9 cellular contexts compared by ENCODE assay signal in the genomic region with DNA sequence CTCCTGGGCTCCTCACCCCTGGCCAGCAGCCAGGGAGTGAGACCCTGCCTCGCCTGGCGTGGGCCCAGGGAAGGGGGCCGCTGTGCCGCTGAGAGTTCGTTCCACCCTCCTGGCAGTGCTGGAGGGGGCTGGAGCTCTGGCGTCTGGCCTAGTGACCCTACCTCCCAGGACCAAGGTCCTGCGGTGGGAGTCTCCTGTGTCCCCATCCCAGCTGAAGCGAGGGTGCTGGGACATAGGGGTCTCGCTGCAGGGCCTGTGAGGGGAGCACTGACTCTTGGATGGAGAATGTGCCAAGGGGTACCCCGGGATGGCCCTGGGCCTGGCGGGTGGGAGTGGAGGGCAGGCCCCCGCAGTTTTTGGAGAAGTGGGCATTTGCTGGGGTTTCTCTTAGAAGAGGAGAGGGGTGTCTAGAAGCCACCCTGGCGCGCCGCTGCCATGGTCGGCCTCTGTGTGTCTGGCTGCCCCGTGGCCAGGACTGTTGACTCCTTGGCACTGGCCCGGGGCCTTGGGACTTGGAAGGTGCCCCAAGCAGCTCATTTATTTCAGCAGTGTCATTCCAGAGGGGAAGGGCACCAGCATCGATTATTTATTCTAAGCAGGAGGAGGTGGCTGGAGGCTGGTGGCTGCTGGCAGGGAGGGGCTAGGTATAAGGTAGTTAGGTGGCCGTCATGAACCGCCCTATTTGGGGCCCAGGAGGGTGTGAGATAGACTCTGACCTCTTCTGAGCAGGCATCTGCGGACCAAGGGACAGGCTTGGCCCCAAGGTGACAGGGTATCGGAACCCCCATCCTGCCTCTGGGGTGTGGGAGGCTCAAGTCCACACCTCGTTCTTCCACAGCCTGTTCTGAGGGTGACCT. TPM values are rescaled to one million over a fixed set of nuclear protein-coding genes. Genes with fewer than 3 reads are reported as not detected.
DNase-seq lines count a peak whose midpoint lies in the region; ATAC-seq and TF ChIP-seq lines count a peak whose summit lies in the region.
"Had no signal": no experiment of that assay in that cellular context is flagged by ENCODE, and none has a peak within 500 bp of the region (broad histone marks: within the 10 kb centered on the region; RNA-seq: fewer than 3 reads in every experiment).

No MANE protein-coding gene starts in this region.

- H4K20me1 ChIP-seq in KMS-11 (ENCODE audit: insufficient read depth): no peaks in the 10 kb centered on the region

- no peaks in the 10 kb centered on the region for H3K79me2 ChIP-seq in KMS-11 (ENCODE audit: insufficient read depth, low read depth)

- H3K27ac ChIP-seq in 22Rv1 (peak overlapping the region; percentile 66), KMS-11 (no peak overlapping the region)

- peak; percentile 62 for ATAC-seq in mucosa of descending colon
- ATAC-seq in GM21390 (IDR thresholded peaks at IDR 0.05; ENCODE audit: unreplicated experiment): no peak

- H2AFZ ChIP-seq in KMS-11 (ENCODE audit: low read depth): no peak overlapping the region

- H3K4me1 ChIP-seq in KMS-11 (ENCODE audit: low read depth, poor library complexity, severe bottlenecking) (no peaks in the 10 kb centered on the region), mucosa of descending colon (ENCODE audit: low read depth) (peaks cover 24% of the 10 kb centered on the region)

- no peaks in the 10 kb centered on the region for H3K27me3 ChIP-seq in KMS-11 (ENCODE audit: insufficient read depth, low read depth)

- intact Hi-C loops in mucosa of descending colon (cut with DNase I, micrococcal nuclease): loop anchor here in 1 of 2 donors (10.0 kb wide), 1 partner anchor 90 kb away; no protein-coding TSS in a partner anchor

- H3K4me2 ChIP-seq in KMS-11: peak overlapping the region; percentile 49; the same call in 1 of the 2 replicates

- H3K9me3 ChIP-seq in mucosa of descending colon: no peaks in the 10 kb centered on the region

- DNase-seq in ecto neural progenitor cell (ENCODE audit: low spot score) (peak; percentile 61), mucosa of descending colon (peak; percentile 49 to 79 (median 64)), GM20000 (ENCODE audit: low spot score) (no peak), NCI-H1436 (lab: John Stamatoyannopoulos, UW) (no peak), NCI-H345 (lab: John Stamatoyannopoulos, UW) (no peak)
- DNase-seq: stimulated activated CD4-positive, alpha-beta T cell treated with anti-CD3 and anti-CD28 coated beads, Interleukin-2, amount 100 ng/mL, for 48 hours had no signal

- TF ChIP-seq CTCF in 22Rv1 (IDR thresholded peaks at IDR 0.05) (no peak), KMS-11 (conservative IDR thresholded peaks at IDR 0.05; ENCODE audit: low read depth, low read length) (no peak), mucosa of descending colon (IDR thresholded peaks at IDR 0.05) (no peak), GM20000 (IDR thresholded peaks at IDR 0.05; ENCODE audit: extremely low read depth, missing control alignments) (no peak)

- H3K4me3 ChIP-seq in KMS-11 (IDR thresholded peaks at IDR 0.05; ENCODE audit: insufficient read depth, low read depth, low read length) (no peak overlapping the region), mucosa of descending colon (no peak overlapping the region)

- no peak overlapping the region; the same call in 1 of the 2 replicates for H3K9ac ChIP-seq in KMS-11

- H3K36me3 ChIP-seq in KMS-11 (ENCODE audit: insufficient read depth) (no peaks in the 10 kb centered on the region), mucosa of descending colon (ENCODE audit: low read depth) (no peaks in the 10 kb centered on the region)

RNA-seq across cellular contexts. Expression of a gene that starts 1.5 kb away (rescaled TPM):
- 10 to 100 TPM; 10.5 to 30.7 (median 12.7) TPM for total RNA-seq in mucosa of descending colon

Comparison
In these comparisons a context has a peak if more than half of its experiments do, and no peak if none do; other contexts are left out.
1. DNase-seq: peak in ecto neural progenitor cell (single experiment) and mucosa of descending colon (3 of 3); none in GM20000 (single experiment), NCI-H1436 (single experiment) and NCI-H345 (single experiment).